Comparison of ENCODE assay signal across 8 cellular contexts in the genomic region with DNA sequence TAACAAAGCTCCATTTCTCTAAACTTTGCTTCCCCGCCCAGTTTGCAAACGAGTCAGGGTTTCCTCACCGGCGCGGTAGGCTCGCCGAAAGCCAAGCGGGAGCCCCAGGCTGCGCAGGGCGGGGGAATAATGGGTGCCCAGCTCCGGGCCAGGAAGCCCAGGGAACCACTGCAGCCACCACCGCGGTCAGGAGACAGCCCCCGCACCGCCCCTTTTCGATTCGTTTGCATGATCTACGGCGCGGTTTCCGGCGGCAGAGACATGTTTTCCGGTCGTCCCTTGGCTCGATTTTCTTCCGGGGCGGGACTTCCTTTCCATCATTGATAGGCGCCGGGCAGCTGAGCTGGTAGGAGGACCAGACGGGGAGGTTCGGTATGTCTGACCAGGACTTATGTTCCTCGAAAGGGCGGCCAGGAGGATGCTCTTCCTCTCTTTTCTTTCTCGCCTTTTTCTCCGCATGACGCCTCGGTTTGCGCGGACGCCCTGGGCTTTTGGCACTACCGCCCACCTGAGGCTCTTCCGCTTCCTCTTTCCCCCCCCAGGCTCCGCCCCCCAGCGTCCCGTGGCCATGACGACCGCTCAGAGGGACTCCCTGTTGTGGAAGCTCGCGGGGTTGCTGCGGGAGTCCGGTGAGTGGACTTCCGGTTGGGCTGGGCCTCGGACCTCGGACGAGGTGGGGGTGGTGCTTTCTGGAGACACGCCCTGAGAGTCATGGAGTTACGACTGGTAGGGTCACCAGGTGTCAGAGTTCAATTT. TPM values are rescaled to one million over a fixed set of nuclear protein-coding genes. Genes with fewer than 3 reads are reported as not detected.
DNase-seq lines count a peak whose midpoint lies in the region; ATAC-seq and TF ChIP-seq lines count a peak whose summit lies in the region.

A gene with protein sequence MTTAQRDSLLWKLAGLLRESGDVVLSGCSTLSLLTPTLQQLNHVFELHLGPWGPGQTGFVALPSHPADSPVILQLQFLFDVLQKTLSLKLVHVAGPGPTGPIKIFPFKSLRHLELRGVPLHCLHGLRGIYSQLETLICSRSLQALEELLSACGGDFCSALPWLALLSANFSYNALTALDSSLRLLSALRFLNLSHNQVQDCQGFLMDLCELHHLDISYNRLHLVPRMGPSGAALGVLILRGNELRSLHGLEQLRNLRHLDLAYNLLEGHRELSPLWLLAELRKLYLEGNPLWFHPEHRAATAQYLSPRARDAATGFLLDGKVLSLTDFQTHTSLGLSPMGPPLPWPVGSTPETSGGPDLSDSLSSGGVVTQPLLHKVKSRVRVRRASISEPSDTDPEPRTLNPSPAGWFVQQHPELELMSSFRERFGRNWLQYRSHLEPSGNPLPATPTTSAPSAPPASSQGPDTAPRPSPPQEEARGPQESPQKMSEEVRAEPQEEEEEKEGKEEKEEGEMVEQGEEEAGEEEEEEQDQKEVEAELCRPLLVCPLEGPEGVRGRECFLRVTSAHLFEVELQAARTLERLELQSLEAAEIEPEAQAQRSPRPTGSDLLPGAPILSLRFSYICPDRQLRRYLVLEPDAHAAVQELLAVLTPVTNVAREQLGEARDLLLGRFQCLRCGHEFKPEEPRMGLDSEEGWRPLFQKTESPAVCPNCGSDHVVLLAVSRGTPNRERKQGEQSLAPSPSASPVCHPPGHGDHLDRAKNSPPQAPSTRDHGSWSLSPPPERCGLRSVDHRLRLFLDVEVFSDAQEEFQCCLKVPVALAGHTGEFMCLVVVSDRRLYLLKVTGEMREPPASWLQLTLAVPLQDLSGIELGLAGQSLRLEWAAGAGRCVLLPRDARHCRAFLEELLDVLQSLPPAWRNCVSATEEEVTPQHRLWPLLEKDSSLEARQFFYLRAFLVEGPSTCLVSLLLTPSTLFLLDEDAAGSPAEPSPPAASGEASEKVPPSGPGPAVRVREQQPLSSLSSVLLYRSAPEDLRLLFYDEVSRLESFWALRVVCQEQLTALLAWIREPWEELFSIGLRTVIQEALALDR (plus strand): TSS at position 306 of the 756 bp plus-strand sequence. CDS start 263 bp downstream, at position 569.

- H3K27me3 ChIP-seq in prostate gland (replicated peaks; ENCODE audit: insufficient read depth) = no peaks in the 10 kb centered on the region

- H3K4me1 ChIP-seq in prostate gland (replicated peaks) (no peaks in the 10 kb centered on the region), urinary bladder (ENCODE audit: insufficient read depth) (no peaks in the 10 kb centered on the region)

- ATAC-seq in GM18498 (IDR thresholded peaks at IDR 0.05; ENCODE audit: unreplicated experiment) = peak; percentile 92
- peak; percentile 89 for ATAC-seq in HG02938 (IDR thresholded peaks at IDR 0.05; ENCODE audit: unreplicated experiment)
- ATAC-seq in left ventricle myocardium superior = peak; percentile 98

- DNase-seq in NCI-H187 (lab: John Stamatoyannopoulos, UW) = peak; percentile 80 to 86
- peak; percentile 72 to 96 (median 85) for DNase-seq in T-helper 2 cell
- DNase-seq in left ventricle myocardium superior = peak; percentile 97
- DNase-seq in prostate gland (ENCODE audit: low spot score) = peak; percentile 96

- H3K36me3 ChIP-seq in prostate gland = no peaks in the 10 kb centered on the region
- H3K36me3 ChIP-seq in urinary bladder (ENCODE audit: insufficient read depth) = no peaks in the 10 kb centered on the region

- intact Hi-C loops in left ventricle myocardium superior (cut with micrococcal nuclease) = no loop called here
- intact Hi-C loops in prostate gland (cut with DNase I) = loop anchor here (5.0 kb wide), 1 partner anchor 55 kb away; the partner anchor contains the start of genes CHPF and TMEM198

- no peaks in the 10 kb centered on the region for H3K9me3 ChIP-seq in prostate gland

- H3K27ac ChIP-seq in angular gyrus (ENCODE audit: low read depth, low read length) (peak within 1 kb of the TSS; percentile 78), prostate gland (peak within 1 kb of the TSS; percentile 82 to 90), urinary bladder (ENCODE audit: low read depth) (peak within 1 kb of the TSS; percentile 73)

- H3K4me3 ChIP-seq in prostate gland (peak within 1 kb of the TSS; percentile 50 to 66), urinary bladder (ENCODE audit: low read depth, low read length) (peak within 1 kb of the TSS; percentile 52)

- under 1% methylated on average over 57 of the region's 57 CpGs for WGBS in prostate gland
- WGBS in urinary bladder = under 1% methylated on average over 57 of the region's 57 CpGs

- TF ChIP-seq CTCF in prostate gland (IDR thresholded peaks at IDR 0.05) = peak in 1 of 4 experiments; percentile 0

- TF ChIP-seq POLR2A in prostate gland (IDR thresholded peaks at IDR 0.05) = peak; percentile 77

RNA-seq across cellular contexts. Expression of the gene that starts here (rescaled TPM):
- total RNA-seq in left ventricle myocardium superior = 14.0 TPM
- 10 to 100 TPM; 18.3 to 60.3 TPM for total RNA-seq in prostate gland
- total RNA-seq in urinary bladder = 19.8 TPM
- 19.7 TPM for polyA plus RNA-seq in urinary bladder

Comparison
In these comparisons a context has a peak if more than half of its experiments do, and no peak if none do; other contexts are left out.
1. Peak in every context shown above with its lines: DNase-seq, ATAC-seq, H3K4me3 ChIP-seq and H3K27ac ChIP-seq.